ENCODE assay signal across 23 cellular contexts in the genomic region with DNA sequence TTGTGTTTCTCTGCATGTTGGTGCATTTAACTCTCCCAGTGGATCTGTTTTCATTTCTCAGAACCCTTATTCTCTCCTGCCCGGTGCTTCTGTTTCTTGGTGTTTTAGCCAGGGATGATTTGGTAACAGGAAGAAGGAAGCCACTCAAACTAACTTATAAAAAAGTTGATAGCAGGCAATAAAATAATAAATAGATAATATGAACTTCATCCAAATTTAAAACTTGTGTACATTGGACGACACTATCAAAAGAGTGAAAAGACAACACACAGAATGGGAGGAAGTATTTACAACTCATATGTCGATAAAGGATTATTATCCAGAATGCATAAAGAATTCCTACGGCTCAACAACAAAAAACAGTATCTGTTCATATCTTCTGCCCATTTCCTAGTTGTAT. TPM values are rescaled to one million over a fixed set of nuclear protein-coding genes. Genes with fewer than 3 reads are reported as not detected.
DNase-seq lines count a peak whose midpoint lies in the region; ATAC-seq and TF ChIP-seq lines count a peak whose summit lies in the region.
"Had no signal": no experiment of that assay in that cellular context is flagged by ENCODE, and none has a peak within 500 bp of the region (broad histone marks: within the 10 kb centered on the region; RNA-seq: fewer than 3 reads in every experiment).

No MANE protein-coding gene starts in this region.

- ATAC-seq in mucosa of descending colon: peak; percentile 52
- ATAC-seq in HG03457 (IDR thresholded peaks at IDR 0.05; ENCODE audit: unreplicated experiment): no peak
- ATAC-seq in HG02642 (IDR thresholded peaks at IDR 0.05; ENCODE audit: poor library complexity, unreplicated experiment): no peak
- ATAC-seq: A549, GM12878 had no signal

- no peak for DNase-seq in mucosa of descending colon
- no peak for DNase-seq in activated CD4-positive, alpha-beta T cell treated with anti-CD3 and anti-CD28 coated beads for 1 hour
- DNase-seq: AML-193; CD4-positive, alpha-beta memory T cell; CD4-positive, CD25-positive, alpha-beta regulatory T cell; CD8-positive, alpha-beta memory T cell; COR-L47; DMS 273 treated with DMSO at 0.1 percent for 48 hours; DMS153; DMS53; DMS79; DND-41; EL; GDM1 had no signal

- H3K4me1 ChIP-seq in mucosa of descending colon (ENCODE audit: low read depth): no peaks in the 10 kb centered on the region
- H3K4me1 ChIP-seq: A549; BLaER1 treated with 17β-estradiol and CSF1 and Interleukin-3, amounts not matched to agents 10 nM and 100 nM had no signal

- peak overlapping the region; percentile 95; the same call in 1 of the 2 replicates for H3K27ac ChIP-seq in C4-2B
- H3K27ac ChIP-seq in VCaP: peak overlapping the region; percentile 39; the same call in 1 of the 2 replicates
- H3K27ac ChIP-seq: 22Rv1; A549; BLaER1 treated with 17β-estradiol and CSF1 and Interleukin-3, amounts not matched to agents 10 nM and 100 nM had no signal

- intact Hi-C loops in mucosa of descending colon (cut with DNase I, micrococcal nuclease): no loop called here

- no peak for TF ChIP-seq CTCF in C4-2B (conservative IDR thresholded peaks at IDR 0.05)
- no peak for TF ChIP-seq CTCF in VCaP (conservative IDR thresholded peaks at IDR 0.05)
- no peak for TF ChIP-seq CTCF in mucosa of descending colon (IDR thresholded peaks at IDR 0.05)

- H3K36me3 ChIP-seq in mucosa of descending colon (ENCODE audit: low read depth): no peaks in the 10 kb centered on the region
- H3K36me3 ChIP-seq: BLaER1 treated with 17β-estradiol and CSF1 and Interleukin-3, amounts not matched to agents 10 nM and 100 nM had no signal

- no peaks in the 10 kb centered on the region for H3K9me3 ChIP-seq in mucosa of descending colon
- H3K9me3 ChIP-seq: A549 had no signal

- H3K4me3 ChIP-seq in mucosa of descending colon: no peak overlapping the region
- H3K4me3 ChIP-seq: A549; BLaER1 treated with 17β-estradiol and CSF1 and Interleukin-3, amounts not matched to agents 10 nM and 100 nM; GM12878 had no signal

RNA-seq across cellular contexts. Expression of gene CHRNA7, which starts 37.3 kb away (rescaled TPM):
- 10 to 100 TPM in 1 of 3 donors, 1 to 10 TPM in 2; 3.4 to 12.2 (median 5.3) TPM for total RNA-seq in mucosa of descending colon
- total RNA-seq: B cell; CD4-positive, alpha-beta memory T cell; CD4-positive, CD25-positive, alpha-beta regulatory T cell; CD8-positive, alpha-beta memory T cell; GM12878 had no signal
